1 cellular context compared by ENCODE assay signal in the genomic region with DNA sequence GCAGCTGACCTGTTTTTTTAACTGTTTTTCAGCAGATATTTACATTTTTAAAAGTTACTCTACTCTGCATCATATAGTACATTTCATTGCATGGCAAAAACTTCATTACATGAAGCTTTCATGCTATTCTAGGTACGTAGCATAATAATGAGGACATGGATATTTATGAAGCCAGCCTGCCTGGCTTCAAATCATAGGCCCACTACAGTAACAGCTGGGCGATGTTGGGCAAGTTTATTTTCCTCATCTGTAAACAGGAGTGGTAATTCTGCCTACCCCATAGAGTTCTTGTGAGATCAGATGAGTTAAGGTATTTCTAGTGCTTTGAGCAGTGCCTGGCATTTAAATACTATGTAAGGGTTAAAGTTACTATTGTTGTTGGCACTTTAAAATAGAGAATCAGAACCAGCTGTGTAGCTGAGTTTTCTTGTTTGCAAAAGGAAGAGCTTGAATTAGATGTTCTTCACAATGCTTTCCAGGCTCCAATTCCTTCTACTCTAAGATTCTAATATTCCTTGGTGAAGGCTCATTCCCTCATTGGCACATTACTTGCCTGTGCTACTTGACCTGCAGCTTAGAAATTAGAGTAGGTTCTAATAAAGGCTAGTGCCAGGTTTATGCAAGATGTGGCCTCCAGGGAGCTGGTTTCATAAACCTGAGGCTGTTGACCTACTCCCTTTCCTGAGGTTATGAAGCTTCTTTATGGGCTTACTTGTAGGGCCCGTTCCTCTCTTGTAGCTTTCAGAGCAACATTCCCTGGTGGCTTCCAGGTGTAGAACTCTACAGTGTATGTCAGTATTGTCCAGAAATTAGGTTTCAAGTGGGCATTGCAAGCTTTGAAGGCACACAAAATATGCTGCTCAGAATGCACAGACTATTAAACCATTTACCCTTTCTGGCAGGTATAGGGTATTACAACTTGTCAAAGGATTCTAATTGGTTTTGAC.
TF ChIP-seq lines count a peak whose summit lies in the region.

No MANE protein-coding gene starts in this region.

TF ChIP-seq in HCT116, 20 proteins besides CTCF, POLR2A, EP300 and RAD21:
- no peak for TF ChIP-seq CEBPB (IDR thresholded peaks at IDR 0.05; ENCODE audit: low read depth)
- no peak for TF ChIP-seq YY1 (IDR thresholded peaks at IDR 0.05; ENCODE audit: extremely low read depth, insufficient replicate concordance, low read depth, low read length)
- TF ChIP-seq, protein P1, sequence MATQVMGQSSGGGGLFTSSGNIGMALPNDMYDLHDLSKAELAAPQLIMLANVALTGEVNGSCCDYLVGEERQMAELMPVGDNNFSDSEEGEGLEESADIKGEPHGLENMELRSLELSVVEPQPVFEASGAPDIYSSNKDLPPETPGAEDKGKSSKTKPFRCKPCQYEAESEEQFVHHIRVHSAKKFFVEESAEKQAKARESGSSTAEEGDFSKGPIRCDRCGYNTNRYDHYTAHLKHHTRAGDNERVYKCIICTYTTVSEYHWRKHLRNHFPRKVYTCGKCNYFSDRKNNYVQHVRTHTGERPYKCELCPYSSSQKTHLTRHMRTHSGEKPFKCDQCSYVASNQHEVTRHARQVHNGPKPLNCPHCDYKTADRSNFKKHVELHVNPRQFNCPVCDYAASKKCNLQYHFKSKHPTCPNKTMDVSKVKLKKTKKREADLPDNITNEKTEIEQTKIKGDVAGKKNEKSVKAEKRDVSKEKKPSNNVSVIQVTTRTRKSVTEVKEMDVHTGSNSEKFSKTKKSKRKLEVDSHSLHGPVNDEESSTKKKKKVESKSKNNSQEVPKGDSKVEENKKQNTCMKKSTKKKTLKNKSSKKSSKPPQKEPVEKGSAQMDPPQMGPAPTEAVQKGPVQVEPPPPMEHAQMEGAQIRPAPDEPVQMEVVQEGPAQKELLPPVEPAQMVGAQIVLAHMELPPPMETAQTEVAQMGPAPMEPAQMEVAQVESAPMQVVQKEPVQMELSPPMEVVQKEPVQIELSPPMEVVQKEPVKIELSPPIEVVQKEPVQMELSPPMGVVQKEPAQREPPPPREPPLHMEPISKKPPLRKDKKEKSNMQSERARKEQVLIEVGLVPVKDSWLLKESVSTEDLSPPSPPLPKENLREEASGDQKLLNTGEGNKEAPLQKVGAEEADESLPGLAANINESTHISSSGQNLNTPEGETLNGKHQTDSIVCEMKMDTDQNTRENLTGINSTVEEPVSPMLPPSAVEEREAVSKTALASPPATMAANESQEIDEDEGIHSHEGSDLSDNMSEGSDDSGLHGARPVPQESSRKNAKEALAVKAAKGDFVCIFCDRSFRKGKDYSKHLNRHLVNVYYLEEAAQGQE (IDR thresholded peaks at IDR 0.05; ENCODE audit: low read depth): no peak
- TF ChIP-seq ZNF274 (IDR thresholded peaks at IDR 0.05; ENCODE audit: low read depth, low read length): no peak
- TF ChIP-seq EZH2phosphoT487 (IDR thresholded peaks at IDR 0.05; ENCODE audit: borderline replicate concordance): no peak
TF ChIP-seq in HCT116: peak in this region for 0.
